ENCODE assay signal across 1 cellular context in the genomic region with DNA sequence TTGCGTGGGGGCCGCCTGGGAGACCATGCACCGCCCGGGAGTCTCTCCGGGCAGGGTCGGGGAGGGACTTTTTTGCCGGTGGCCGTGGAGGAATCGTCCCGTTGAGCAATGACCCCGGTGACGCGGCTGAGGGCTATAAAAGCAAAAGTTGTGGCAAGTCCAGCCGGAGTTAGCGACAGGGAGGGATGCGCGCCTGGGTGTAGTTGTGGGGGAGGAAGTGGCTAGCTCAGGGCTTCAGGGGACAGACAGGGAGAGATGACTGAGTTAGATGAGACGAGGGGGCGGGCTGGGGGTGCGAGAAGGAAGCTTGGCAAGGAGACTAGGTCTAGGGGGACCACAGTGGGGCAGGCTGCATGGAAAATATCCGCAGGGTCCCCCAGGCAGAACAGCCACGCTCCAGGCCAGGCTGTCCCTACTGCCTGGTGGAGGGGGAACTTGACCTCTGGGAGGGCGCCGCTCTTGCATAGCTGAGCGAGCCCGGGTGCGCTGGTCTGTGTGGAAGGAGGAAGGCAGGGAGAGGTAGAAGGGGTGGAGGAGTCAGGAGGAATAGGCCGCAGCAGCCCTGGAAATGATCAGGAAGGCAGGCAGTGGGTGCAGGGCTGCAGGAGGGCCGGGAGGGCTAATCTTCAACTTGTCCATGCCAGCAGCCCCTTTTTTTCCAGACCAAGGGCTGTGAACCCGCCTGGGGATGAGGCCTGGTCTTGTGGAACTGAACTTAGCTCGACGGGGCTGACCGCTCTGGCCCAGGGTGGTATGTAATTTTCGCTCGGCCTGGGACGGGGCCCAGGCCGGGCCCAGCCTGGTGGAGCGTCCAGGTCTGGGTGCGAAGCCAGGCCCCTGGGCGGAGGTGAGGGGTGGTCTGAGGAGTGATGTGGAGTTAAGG.
TF ChIP-seq lines count a peak whose summit lies in the region.

Gene NEAT1 (plus strand): TSS at position 166 of the 883 bp plus-strand sequence.

TF ChIP-seq in HepG2, 621 proteins besides CTCF, POLR2A, EP300 and RAD21 (continued from another document and continues in another):
- TF ChIP-seq ZBTB33 (CRISPR knock-in tag; IDR thresholded peaks at IDR 0.05) (0 out of 2 replicates have a peak, but pooled peaks have one; percentile 32), FOXA1 (IDR thresholded peaks at IDR 0.05) (no peak), FOXA1 (CRISPR knock-in tag; IDR thresholded peaks at IDR 0.05) (0 out of 2 replicates have a peak, but pooled peaks have one; percentile 33), KDM2A (CRISPR knock-in tag; IDR thresholded peaks at IDR 0.05; ENCODE audit: borderline replicate concordance, low read depth) (peak; percentile 67), KDM5B (CRISPR knock-in tag; IDR thresholded peaks at IDR 0.05; ENCODE audit: borderline replicate concordance) (no peak; the same call in 1 of the 2 replicates), ZC3H13 (CRISPR knock-in tag; IDR thresholded peaks at IDR 0.05) (peak; percentile 48), FOXJ3 (CRISPR knock-in tag; IDR thresholded peaks at IDR 0.05; ENCODE audit: borderline replicate concordance) (peak; percentile 69), EHMT2 (IDR thresholded peaks at IDR 0.05; ENCODE audit: borderline replicate concordance, low read depth, low read length) (no peak), ZNF337 (CRISPR knock-in tag; IDR thresholded peaks at IDR 0.05; ENCODE audit: borderline replicate concordance, low read depth) (no peak), USF2 (IDR thresholded peaks at IDR 0.05; ENCODE audit: low read depth, low read length) (no peak), USF2 (CRISPR knock-in tag; IDR thresholded peaks at IDR 0.05; ENCODE audit: borderline replicate concordance) (no peak), TFE3 (CRISPR knock-in tag; IDR thresholded peaks at IDR 0.05) (no peak; the same call in none of the 2 replicates), SP4 (CRISPR knock-in tag; IDR thresholded peaks at IDR 0.05) (peak; percentile 60), ZNF891 (CRISPR knock-in tag; IDR thresholded peaks at IDR 0.05) (no peak), RBFOX2 (IDR thresholded peaks at IDR 0.05; ENCODE audit: low read depth, low read length) (peak; percentile 99), ZNF614 (CRISPR knock-in tag; IDR thresholded peaks at IDR 0.05; ENCODE audit: borderline replicate concordance) (no peak), ZSCAN31 (CRISPR knock-in tag; IDR thresholded peaks at IDR 0.05; ENCODE audit: low read depth) (0 out of 2 replicates have a peak, but pooled peaks have one; percentile 3), GABPA (IDR thresholded peaks at IDR 0.05; ENCODE audit: low read depth, low read length) (no peak), GABPA (CRISPR knock-in tag; IDR thresholded peaks at IDR 0.05; ENCODE audit: low read depth) (no peak), CREM (IDR thresholded peaks at IDR 0.05) (peak; percentile 80), CREM (CRISPR knock-in tag; IDR thresholded peaks at IDR 0.05) (no peak), ZBTB10 (CRISPR knock-in tag; IDR thresholded peaks at IDR 0.05; ENCODE audit: borderline replicate concordance) (peak; percentile 63; the same call in 1 of the 2 replicates)
- TF ChIP-seq, protein P1, sequence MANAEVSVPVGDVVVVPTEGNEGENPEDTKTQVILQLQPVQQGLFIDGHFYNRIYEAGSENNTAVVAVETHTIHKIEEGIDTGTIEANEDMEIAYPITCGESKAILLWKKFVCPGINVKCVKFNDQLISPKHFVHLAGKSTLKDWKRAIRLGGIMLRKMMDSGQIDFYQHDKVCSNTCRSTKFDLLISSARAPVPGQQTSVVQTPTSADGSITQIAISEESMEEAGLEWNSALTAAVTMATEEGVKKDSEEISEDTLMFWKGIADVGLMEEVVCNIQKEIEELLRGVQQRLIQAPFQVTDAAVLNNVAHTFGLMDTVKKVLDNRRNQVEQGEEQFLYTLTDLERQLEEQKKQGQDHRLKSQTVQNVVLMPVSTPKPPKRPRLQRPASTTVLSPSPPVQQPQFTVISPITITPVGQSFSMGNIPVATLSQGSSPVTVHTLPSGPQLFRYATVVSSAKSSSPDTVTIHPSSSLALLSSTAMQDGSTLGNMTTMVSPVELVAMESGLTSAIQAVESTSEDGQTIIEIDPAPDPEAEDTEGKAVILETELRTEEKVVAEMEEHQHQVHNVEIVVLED (CRISPR knock-in tag; IDR thresholded peaks at IDR 0.05; ENCODE audit: borderline replicate concordance) = no peak
- TF ChIP-seq, protein P2, sequence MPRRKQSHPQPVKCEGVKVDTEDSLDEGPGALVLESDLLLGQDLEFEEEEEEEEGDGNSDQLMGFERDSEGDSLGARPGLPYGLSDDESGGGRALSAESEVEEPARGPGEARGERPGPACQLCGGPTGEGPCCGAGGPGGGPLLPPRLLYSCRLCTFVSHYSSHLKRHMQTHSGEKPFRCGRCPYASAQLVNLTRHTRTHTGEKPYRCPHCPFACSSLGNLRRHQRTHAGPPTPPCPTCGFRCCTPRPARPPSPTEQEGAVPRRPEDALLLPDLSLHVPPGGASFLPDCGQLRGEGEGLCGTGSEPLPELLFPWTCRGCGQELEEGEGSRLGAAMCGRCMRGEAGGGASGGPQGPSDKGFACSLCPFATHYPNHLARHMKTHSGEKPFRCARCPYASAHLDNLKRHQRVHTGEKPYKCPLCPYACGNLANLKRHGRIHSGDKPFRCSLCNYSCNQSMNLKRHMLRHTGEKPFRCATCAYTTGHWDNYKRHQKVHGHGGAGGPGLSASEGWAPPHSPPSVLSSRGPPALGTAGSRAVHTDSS (CRISPR knock-in tag; conservative IDR thresholded peaks at IDR 0.05) = peak; percentile 80; the same call in 1 of the 2 replicates
- TF ChIP-seq, protein P3, sequence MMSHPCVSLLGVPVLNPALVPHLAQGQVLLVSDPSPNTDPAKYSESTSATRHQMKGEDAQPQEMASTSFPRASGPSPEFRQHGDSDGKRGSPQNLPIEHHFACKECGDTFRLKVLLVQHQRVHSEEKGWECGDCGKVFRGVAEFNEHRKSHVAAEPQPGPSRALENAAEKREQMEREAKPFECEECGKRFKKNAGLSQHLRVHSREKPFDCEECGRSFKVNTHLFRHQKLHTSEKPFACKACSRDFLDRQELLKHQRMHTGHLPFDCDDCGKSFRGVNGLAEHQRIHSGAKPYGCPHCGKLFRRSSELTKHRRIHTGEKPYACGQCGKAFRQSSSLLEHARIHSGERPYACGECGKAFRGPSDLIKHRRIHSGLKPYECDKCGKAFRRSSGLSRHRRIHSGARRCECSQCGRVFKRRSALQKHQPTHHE (CRISPR knock-in tag; IDR thresholded peaks at IDR 0.05; ENCODE audit: borderline replicate concordance) = peak; percentile 47; the same call in 1 of the 2 replicates
- TF ChIP-seq, protein P4, sequence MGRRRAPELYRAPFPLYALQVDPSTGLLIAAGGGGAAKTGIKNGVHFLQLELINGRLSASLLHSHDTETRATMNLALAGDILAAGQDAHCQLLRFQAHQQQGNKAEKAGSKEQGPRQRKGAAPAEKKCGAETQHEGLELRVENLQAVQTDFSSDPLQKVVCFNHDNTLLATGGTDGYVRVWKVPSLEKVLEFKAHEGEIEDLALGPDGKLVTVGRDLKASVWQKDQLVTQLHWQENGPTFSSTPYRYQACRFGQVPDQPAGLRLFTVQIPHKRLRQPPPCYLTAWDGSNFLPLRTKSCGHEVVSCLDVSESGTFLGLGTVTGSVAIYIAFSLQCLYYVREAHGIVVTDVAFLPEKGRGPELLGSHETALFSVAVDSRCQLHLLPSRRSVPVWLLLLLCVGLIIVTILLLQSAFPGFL (CRISPR knock-in tag; IDR thresholded peaks at IDR 0.05) = no peak
- TF ChIP-seq, protein P5, sequence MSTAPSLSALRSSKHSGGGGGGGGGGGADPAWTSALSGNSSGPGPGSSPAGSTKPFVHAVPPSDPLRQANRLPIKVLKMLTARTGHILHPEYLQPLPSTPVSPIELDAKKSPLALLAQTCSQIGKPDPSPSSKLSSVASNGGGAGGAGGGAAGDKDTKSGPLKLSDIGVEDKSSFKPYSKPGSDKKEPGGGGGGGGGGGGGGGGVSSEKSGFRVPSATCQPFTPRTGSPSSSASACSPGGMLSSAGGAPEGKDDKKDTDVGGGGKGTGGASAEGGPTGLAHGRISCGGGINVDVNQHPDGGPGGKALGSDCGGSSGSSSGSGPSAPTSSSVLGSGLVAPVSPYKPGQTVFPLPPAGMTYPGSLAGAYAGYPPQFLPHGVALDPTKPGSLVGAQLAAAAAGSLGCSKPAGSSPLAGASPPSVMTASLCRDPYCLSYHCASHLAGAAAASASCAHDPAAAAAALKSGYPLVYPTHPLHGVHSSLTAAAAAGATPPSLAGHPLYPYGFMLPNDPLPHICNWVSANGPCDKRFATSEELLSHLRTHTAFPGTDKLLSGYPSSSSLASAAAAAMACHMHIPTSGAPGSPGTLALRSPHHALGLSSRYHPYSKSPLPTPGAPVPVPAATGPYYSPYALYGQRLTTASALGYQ (CRISPR knock-in tag; IDR thresholded peaks at IDR 0.05) = no peak
- TF ChIP-seq, protein P6, sequence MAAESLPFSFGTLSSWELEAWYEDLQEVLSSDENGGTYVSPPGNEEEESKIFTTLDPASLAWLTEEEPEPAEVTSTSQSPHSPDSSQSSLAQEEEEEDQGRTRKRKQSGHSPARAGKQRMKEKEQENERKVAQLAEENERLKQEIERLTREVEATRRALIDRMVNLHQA (CRISPR knock-in tag; IDR thresholded peaks at IDR 0.05) = no peak
